In genomic region chr22:46587067-46587471, GRCh38 we compare ENCODE assay signal across 9 cellular contexts. TPM values are rescaled to one million over a fixed set of nuclear protein-coding genes. Genes with fewer than 3 reads are reported as not detected.
DNase-seq lines count a peak whose midpoint lies in the region; ATAC-seq and TF ChIP-seq lines count a peak whose summit lies in the region.
"Had no signal": no experiment of that assay in that cellular context is flagged by ENCODE, and none has a peak within 500 bp of the region (broad histone marks: within the 10 kb centered on the region; RNA-seq: fewer than 3 reads in every experiment).

No MANE protein-coding gene starts in this region.

- peak; percentile 75 for DNase-seq in RPMI8226
- DNase-seq in natural killer cell: no peak
- DNase-seq in NCI-H1092 treated with DMSO at 0.1 percent for 48 hours (lab: John Stamatoyannopoulos, UW): no peak
- DNase-seq in ureter (ENCODE audit: low spot score): no peak
- no peak for DNase-seq in SW480 (ENCODE audit: low spot score)

- intact Hi-C loops in natural killer cell (cut with micrococcal nuclease): no loop called here

- ATAC-seq in GM18502 (IDR thresholded peaks at IDR 0.05; ENCODE audit: poor library complexity, unreplicated experiment) (peak; percentile 73), GM21528 (IDR thresholded peaks at IDR 0.05; ENCODE audit: low FRiP score, unreplicated experiment) (peak; percentile 46), natural killer cell (peak; percentile 33 to 57 (median 38)), GM18873 (IDR thresholded peaks at IDR 0.05; ENCODE audit: low FRiP score, unreplicated experiment) (no peak)
- ATAC-seq: HepG2 had no signal

- no peaks in the 10 kb centered on the region for H3K36me3 Mint-ChIP-seq in natural killer cell

- peaks cover 21 to 46% of the 10 kb centered on the region in 2 donors for H3K4me1 Mint-ChIP-seq in natural killer cell

- no peaks in the 10 kb centered on the region for H3K9me3 Mint-ChIP-seq in natural killer cell

- H3K4me3 Mint-ChIP-seq in natural killer cell: peak overlapping the region; percentile 47

- peak overlapping the region in 1 of 2 donors; percentile 89 for H3K27ac Mint-ChIP-seq in natural killer cell

- H3K27me3 Mint-ChIP-seq in natural killer cell (ENCODE audit: low read depth in 2 of 2): no peaks in the 10 kb centered on the region

- TF ChIP-seq CTCF in natural killer cell (IDR thresholded peaks at IDR 0.05): no peak

RNA-seq across cellular contexts. Expression of gene GRAMD4, which starts 33.1 kb away (rescaled TPM):
- 10 to 100 TPM; 30.0 to 78.5 (median 41.6) TPM for total RNA-seq in natural killer cell
- total RNA-seq in ureter: 34.9 TPM

RNA-seq across cellular contexts. Expression of gene CELSR1, which starts 49.6 kb away (rescaled TPM):
- total RNA-seq in natural killer cell (1 to 10 TPM in 2 of 3 donors, under 1 TPM in 1; 0.89 to 3.9 (median 1.9) TPM), ureter (44.0 TPM)
